8 cellular contexts compared by ENCODE assay signal in the genomic region with DNA sequence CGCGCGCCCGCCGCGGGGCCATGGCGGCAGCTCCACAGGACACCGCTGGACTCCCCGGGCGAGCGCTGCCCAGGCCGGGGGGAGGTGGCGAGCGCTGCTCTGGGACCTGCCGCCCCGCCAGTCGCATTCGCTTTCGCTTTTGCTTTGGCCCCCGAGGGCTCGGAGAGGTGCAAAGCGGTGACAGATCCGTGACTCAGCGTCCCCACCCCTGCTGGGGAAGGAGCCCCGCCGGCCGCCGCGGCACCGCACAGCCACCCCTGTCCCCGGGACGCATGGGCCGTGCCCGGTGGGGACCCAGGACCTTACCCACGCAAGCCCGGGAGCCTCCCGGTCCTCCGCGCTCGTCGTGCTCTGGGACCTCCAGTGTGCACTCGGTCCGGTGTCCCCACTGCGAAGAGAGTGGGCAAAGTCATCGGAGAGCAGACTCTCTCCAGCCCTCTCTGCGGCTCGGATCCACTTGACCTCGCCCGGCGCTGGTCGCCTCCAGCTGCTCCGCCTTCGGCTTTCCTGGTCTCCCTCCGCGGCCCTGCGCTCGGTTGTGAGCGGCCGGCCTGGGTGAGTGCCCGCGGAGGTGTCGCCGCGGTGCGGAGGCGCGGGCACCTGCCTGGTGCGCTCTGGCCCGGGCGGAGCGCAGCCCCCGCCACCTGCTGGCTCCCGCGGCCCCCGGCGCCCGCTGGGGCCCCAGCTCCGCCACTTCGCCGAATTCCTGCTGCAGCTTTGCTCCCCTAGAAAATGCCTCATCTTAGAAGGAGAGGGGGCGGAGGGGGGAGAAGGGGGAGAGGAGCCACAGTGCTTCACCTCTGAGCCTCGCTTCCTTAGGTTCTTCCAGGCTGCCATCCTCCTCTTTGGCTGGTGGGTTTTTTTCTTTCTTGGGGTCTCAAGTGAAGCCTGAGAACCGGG. TPM values are rescaled to one million over a fixed set of nuclear protein-coding genes. Genes with fewer than 3 reads are reported as not detected.
DNase-seq lines count a peak whose midpoint lies in the region; ATAC-seq and TF ChIP-seq lines count a peak whose summit lies in the region.

IL15RA (minus strand) TSS at position 73 of the 900 bp plus-strand sequence; CDS start at position 22, 51 bp downstream.

- no peaks in the 10 kb centered on the region for H3K27me3 ChIP-seq in skeletal muscle tissue (ENCODE audit: control insufficient read depth in 3 of 3, insufficient read depth in 3 of 3, low read length in 3 of 3)

- peaks cover 4 to 12% (median 9%) of the 10 kb centered on the region in 3 donors for H3K4me1 ChIP-seq in skeletal muscle tissue (ENCODE audit: control insufficient read depth in 3 of 3, insufficient read depth in 3 of 3, low read length in 3 of 3)

- peak within 1 kb of the TSS; percentile 89 to 98 (median 96) for H3K9ac ChIP-seq in skeletal muscle tissue (ENCODE audit: low read depth in 1 of 3, low read length in 3 of 3)

- in situ Hi-C loops in astrocyte of the cerebellum (cut with HindIII; ENCODE audit: low sequenced_read_pairs): no loop called here

- H3K4me3 ChIP-seq in astrocyte of the cerebellum (ENCODE audit: low read depth, low read length) (peak within 1 kb of the TSS; percentile 85), iPS-11a (ENCODE audit: low read depth, low read length) (peak within 1 kb of the TSS; percentile 73), skeletal muscle tissue (ENCODE audit: low read length in 3 of 3) (peak within 1 kb of the TSS; percentile 83 to 98 (median 97))

- H3K27ac ChIP-seq in skeletal muscle tissue (ENCODE audit: low read depth, low read length): peak within 1 kb of the TSS; percentile 94

- H3K36me3 ChIP-seq in skeletal muscle tissue (ENCODE audit: control insufficient read depth in 3 of 3, insufficient read depth in 3 of 3, low read length in 3 of 3): no peaks in the 10 kb centered on the region

- TF ChIP-seq CTCF in astrocyte of the cerebellum (IDR thresholded peaks at IDR 0.05; ENCODE audit: low read depth, low read length, missing control alignments): no peak

- ATAC-seq in GM21447 (IDR thresholded peaks at IDR 0.05; ENCODE audit: unreplicated experiment): peak; percentile 54

- no peaks in the 10 kb centered on the region for H3K9me3 ChIP-seq in skeletal muscle tissue (ENCODE audit: control insufficient read depth in 3 of 3, low read length in 3 of 3)

- DNase-seq in EL: peak; percentile 85
- peak; percentile 82 for DNase-seq in HuH-7 (ENCODE audit: low spot score)
- DNase-seq in T-helper 9 cell: peak; percentile 74
- DNase-seq in astrocyte of the cerebellum (ENCODE audit: low read depth): no peak
- DNase-seq in NCI-H446 treated with DMSO at 0.1 percent for 48 hours (lab: John Stamatoyannopoulos, UW): no peak

RNA-seq across cellular contexts. Expression of gene IL15RA, which starts in this region (rescaled TPM):
- 1.6 TPM for total RNA-seq in skeletal muscle tissue

Comparison
In these comparisons a context has a peak if more than half of its experiments do, and no peak if none do; other contexts are left out.
1. DNase-seq: peak in EL (single experiment), HuH-7 (single experiment) and T-helper 9 cell (single experiment); none in astrocyte of the cerebellum (single experiment) and NCI-H446 treated with DMSO at 0.1 percent for 48 hours (single experiment).
2. Peak in every context shown above with its lines, with median percentiles within 50 percentile points of each other: H3K4me3 ChIP-seq.